Comparison of ENCODE assay signal across 10 cellular contexts in the genomic region with DNA sequence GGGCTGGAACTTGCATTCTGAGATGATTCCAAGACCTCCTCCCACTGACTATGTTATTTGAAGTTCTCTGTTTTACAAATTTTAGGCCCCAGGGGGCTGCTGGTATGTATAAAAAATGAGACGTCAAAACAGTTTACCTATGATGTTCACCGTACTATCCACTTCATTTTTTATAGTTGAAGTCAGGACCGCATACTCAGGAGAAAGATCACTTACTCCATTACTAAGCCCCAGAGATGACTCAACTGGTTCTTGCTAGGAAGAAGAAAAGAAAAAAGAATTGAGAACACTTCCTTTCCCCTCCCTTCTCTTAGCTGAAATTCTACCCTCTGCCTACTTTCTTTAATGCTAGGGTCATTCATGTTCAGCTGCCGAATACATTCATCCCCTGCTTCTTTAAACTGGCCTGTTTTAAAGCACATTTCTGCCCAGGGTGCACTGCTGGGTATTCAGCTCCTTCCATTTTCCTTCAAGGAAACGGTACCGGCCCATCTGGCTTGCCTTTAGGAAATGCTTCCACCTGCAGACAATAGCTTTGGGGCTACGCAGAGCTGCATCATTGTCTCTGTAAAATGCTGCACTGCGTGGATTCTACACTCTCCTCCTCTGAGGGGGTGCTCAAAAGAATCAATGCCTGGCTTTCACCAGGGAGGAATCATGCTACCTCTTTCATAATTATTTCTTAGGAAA.
A peak's percentile ranks its signal among the peaks of the same experiment; 100 is the strongest.
DNase-seq lines count a peak whose midpoint lies in the region; ATAC-seq and TF ChIP-seq lines count a peak whose summit lies in the region.
"Had no signal": no experiment of that assay in that cellular context is flagged by ENCODE, and none has a peak within 500 bp of the region (broad histone marks: within the 10 kb centered on the region; RNA-seq: fewer than 3 reads in every experiment).

No MANE protein-coding gene starts in this region.

- DNase-seq in ELR (ENCODE audit: low read depth) (peak; percentile 79), SK-N-SH (no peak), sigmoid colon (no peak), NCI-H2227 treated with DMSO at 0.1 percent for 48 hours (lab: John Stamatoyannopoulos, UW) (no peak), NCI-H1436 treated with DMSO at 0.1 percent for 48 hours (lab: John Stamatoyannopoulos, UW) (no peak)
- no peak for DNase-seq in stimulated activated naive CD4-positive, alpha-beta T cell (lab: John Stamatoyannopoulos, UW)
- DNase-seq: SHP77 treated with DMSO at 0.1 percent for 48 hours had no signal

- peak overlapping the region; percentile 5; the same call in 1 of the 2 replicates for H2AFZ ChIP-seq in SK-N-SH (ENCODE audit: low read depth)

- H3K27ac ChIP-seq in SK-N-SH (ENCODE audit: low read depth in 2 of 2, low read length in 1 of 2), result peak overlapping the region; percentile 68 to 89
- H3K27ac ChIP-seq in esophagus (ENCODE audit: low read depth in 2 of 2, low read length in 1 of 2), result peak overlapping the region; percentile 75 to 80
- H3K27ac ChIP-seq in sigmoid colon, result peak overlapping the region; percentile 10 to 55 (median 24)
- H3K27ac ChIP-seq: cardiac muscle cell had no signal

- H3K36me3 ChIP-seq in SK-N-SH (replicated peaks in 1 of 2; ENCODE audit: control insufficient read depth in 1 of 2, insufficient read depth in 2 of 2, low read length in 1 of 2), result peaks cover 24 to 29% of the 10 kb centered on the region in 2 experiments
- H3K36me3 ChIP-seq in esophagus (ENCODE audit: control insufficient read depth in 2 of 2, insufficient read depth in 2 of 2, low read length in 1 of 2), result peaks cover 4 to 11% of the 10 kb centered on the region in 2 donors
- peaks cover 6 to 71% (median 32%) of the 10 kb centered on the region in 4 donors for H3K36me3 ChIP-seq in sigmoid colon
- H3K36me3 ChIP-seq: cardiac muscle cell had no signal

- peaks cover 23% of the 10 kb centered on the region for H3F3A ChIP-seq in SK-N-SH (replicated peaks; ENCODE audit: insufficient read depth)

- no peak for TF ChIP-seq RAD21 in SK-N-SH (IDR thresholded peaks at IDR 0.05; ENCODE audit: low read length)

- H3K79me2 ChIP-seq in SK-N-SH (ENCODE audit: insufficient read depth), result no peaks in the 10 kb centered on the region

- H3K9ac ChIP-seq in SK-N-SH, result peak overlapping the region; percentile 37; the same call in 1 of the 2 replicates

- H3K4me3 ChIP-seq in SK-N-SH (ENCODE audit: low read depth in 2 of 2, low read length in 1 of 2), result no peak overlapping the region
- H3K4me3 ChIP-seq in esophagus (ENCODE audit: low read depth in 1 of 2, low read length in 2 of 2), result no peak overlapping the region
- no peak overlapping the region for H3K4me3 ChIP-seq in sigmoid colon
- H3K4me3 ChIP-seq: cardiac muscle cell had no signal

- H3K4me2 ChIP-seq in SK-N-SH, result peak overlapping the region; percentile 75

- H3K4me1 ChIP-seq in SK-N-SH (ENCODE audit: control insufficient read depth in 1 of 2, insufficient read depth in 2 of 2, low read depth in 1 of 2, low read length in 1 of 2) (peaks cover 18 to 29% of the 10 kb centered on the region in 2 experiments), esophagus (ENCODE audit: control insufficient read depth in 2 of 2, insufficient read depth in 2 of 2, low read length in 1 of 2) (peaks cover 2 to 5% of the 10 kb centered on the region in 2 donors), sigmoid colon (peaks cover 0 to 17% (median 0%) of the 10 kb centered on the region in 4 donors)

- TF ChIP-seq CTCF in SK-N-SH (IDR thresholded peaks at IDR 0.05), result no peak
- TF ChIP-seq CTCF in sigmoid colon (IDR thresholded peaks at IDR 0.05), result no peak

- H3K9me3 ChIP-seq in SK-N-SH (no peaks in the 10 kb centered on the region), esophagus (ENCODE audit: control insufficient read depth in 2 of 2, insufficient read depth in 1 of 2, low read depth in 1 of 2, low read length in 1 of 2) (no peaks in the 10 kb centered on the region), sigmoid colon (no peaks in the 10 kb centered on the region)

- TF ChIP-seq EP300 in SK-N-SH (IDR thresholded peaks at IDR 0.05; ENCODE audit: borderline replicate concordance in 1 of 2, low read depth in 1 of 2, low read length in 1 of 2) (peak; percentile 13 to 83; a peak in 2 of 4 replicates), sigmoid colon (IDR thresholded peaks at IDR 0.05) (no peak)

- 47% methylated on average over 8 of the region's 8 CpGs for WGBS in SK-N-SH (ENCODE audit: low lambda C conversion rate)
- 43 to 56% methylated on average over 8 of the region's 8 CpGs for WGBS in esophagus, 2 donors
- WGBS in sigmoid colon, 2 donors, result 82 to 90% methylated on average over 8 of the region's 8 CpGs

- H3K9me2 ChIP-seq in SK-N-SH, result no peaks in the 10 kb centered on the region

- CTCF ChIA-PET in SK-N-SH (lab: Yijun Ruan, JAX), result interaction anchor here (1.8 kb wide), 1 partner anchor 144 kb away, joined by 5 read pairs; no protein-coding TSS in a partner anchor

- H3K27me3 ChIP-seq in SK-N-SH (ENCODE audit: insufficient read depth) (no peaks in the 10 kb centered on the region), esophagus (ENCODE audit: control insufficient read depth in 1 of 2, insufficient read depth in 2 of 2, low read length in 2 of 2) (no peaks in the 10 kb centered on the region), sigmoid colon (no peaks in the 10 kb centered on the region)
- H3K27me3 ChIP-seq: cardiac muscle cell had no signal

- no peak for ATAC-seq in HG03039 (IDR thresholded peaks at IDR 0.05; ENCODE audit: unreplicated experiment)

- no peak for TF ChIP-seq POLR2A in sigmoid colon (IDR thresholded peaks at IDR 0.05)

- POLR2A ChIA-PET in SK-N-SH (lab: Yijun Ruan, JAX), result no interaction called here

- intact Hi-C loops in sigmoid colon (cut with DNase I), result no loop called here

- H4K20me1 ChIP-seq in SK-N-SH (ENCODE audit: insufficient read depth), result no peaks in the 10 kb centered on the region

TF ChIP-seq in SK-N-SH, 30 proteins besides CTCF, POLR2A, EP300 and RAD21:
- TF ChIP-seq NFIC (IDR thresholded peaks at IDR 0.05; ENCODE audit: borderline replicate concordance) (peak; percentile 60), ELF1 (IDR thresholded peaks at IDR 0.05) (peak; percentile 32; the same call in 1 of the 2 replicates), CHD2 (IDR thresholded peaks at IDR 0.05; ENCODE audit: low read length, partially characterized antibody) (no peak), FOSL2 (IDR thresholded peaks at IDR 0.05; ENCODE audit: borderline replicate concordance, low read depth) (peak; percentile 92), MEF2A (IDR thresholded peaks at IDR 0.05; ENCODE audit: borderline replicate concordance, low read depth) (0 out of 2 replicates have a peak, but pooled peaks have one; percentile 24), FOXM1 (IDR thresholded peaks at IDR 0.05; ENCODE audit: low read depth) (no peak), JUND (IDR thresholded peaks at IDR 0.05) (peak; percentile 79), TAF1 (IDR thresholded peaks at IDR 0.05; ENCODE audit: borderline replicate concordance, low read depth, low read length) (no peak; the same call in 1 of the 2 replicates), POLR2AphosphoS5 (IDR thresholded peaks at IDR 0.05; ENCODE audit: low read depth, low read length) (peak; percentile 75; the same call in 1 of the 2 replicates), TEAD4 (IDR thresholded peaks at IDR 0.05; ENCODE audit: borderline replicate concordance, insufficient read depth) (peak; percentile 37; the same call in 1 of the 2 replicates), GABPA (IDR thresholded peaks at IDR 0.05; ENCODE audit: low read depth) (peak; percentile 30; the same call in 1 of the 2 replicates), RXRA (IDR thresholded peaks at IDR 0.05; ENCODE audit: borderline replicate concordance, low read depth) (peak; percentile 51; the same call in 1 of the 2 replicates), YY1 (IDR thresholded peaks at IDR 0.05; ENCODE audit: low read depth) (peak; percentile 56; the same call in 1 of the 2 replicates), TCF12 (IDR thresholded peaks at IDR 0.05) (peak; percentile 93), NRF1 (IDR thresholded peaks at IDR 0.05; ENCODE audit: low read depth, low read length) (no peak), MXI1 (IDR thresholded peaks at IDR 0.05; ENCODE audit: low read depth, low read length) (no peak)
- TF ChIP-seq, protein P1, sequence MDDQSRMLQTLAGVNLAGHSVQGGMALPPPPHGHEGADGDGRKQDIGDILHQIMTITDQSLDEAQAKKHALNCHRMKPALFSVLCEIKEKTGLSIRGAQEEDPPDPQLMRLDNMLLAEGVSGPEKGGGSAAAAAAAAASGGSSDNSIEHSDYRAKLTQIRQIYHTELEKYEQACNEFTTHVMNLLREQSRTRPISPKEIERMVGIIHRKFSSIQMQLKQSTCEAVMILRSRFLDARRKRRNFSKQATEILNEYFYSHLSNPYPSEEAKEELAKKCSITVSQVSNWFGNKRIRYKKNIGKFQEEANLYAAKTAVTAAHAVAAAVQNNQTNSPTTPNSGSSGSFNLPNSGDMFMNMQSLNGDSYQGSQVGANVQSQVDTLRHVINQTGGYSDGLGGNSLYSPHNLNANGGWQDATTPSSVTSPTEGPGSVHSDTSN (IDR thresholded peaks at IDR 0.05), result peak; percentile 94
- TF ChIP-seq, protein P2, sequence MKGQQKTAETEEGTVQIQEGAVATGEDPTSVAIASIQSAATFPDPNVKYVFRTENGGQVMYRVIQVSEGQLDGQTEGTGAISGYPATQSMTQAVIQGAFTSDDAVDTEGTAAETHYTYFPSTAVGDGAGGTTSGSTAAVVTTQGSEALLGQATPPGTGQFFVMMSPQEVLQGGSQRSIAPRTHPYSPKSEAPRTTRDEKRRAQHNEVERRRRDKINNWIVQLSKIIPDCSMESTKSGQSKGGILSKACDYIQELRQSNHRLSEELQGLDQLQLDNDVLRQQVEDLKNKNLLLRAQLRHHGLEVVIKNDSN (IDR thresholded peaks at IDR 0.05; ENCODE audit: borderline replicate concordance, low read depth), result no peak

Comparison
In these comparisons a context has a peak if more than half of its experiments do, and no peak if none do; other contexts are left out.
1. H3K27ac ChIP-seq: peak in every context shown above with its lines; median percentile 78 in SK-N-SH; 78 in esophagus; 24 in sigmoid colon.